In genomic region chr4:169253087-169253675, GRCh38 we compare ENCODE assay signal across 13 cellular contexts. TPM values are rescaled to one million over a fixed set of nuclear protein-coding genes. Genes with fewer than 3 reads are reported as not detected.
A peak's percentile ranks its signal among the peaks of the same experiment; 100 is the strongest.
DNase-seq lines count a peak whose midpoint lies in the region; ATAC-seq and TF ChIP-seq lines count a peak whose summit lies in the region.
"Had no signal": no experiment of that assay in that cellular context is flagged by ENCODE, and none has a peak within 500 bp of the region (broad histone marks: within the 10 kb centered on the region; RNA-seq: fewer than 3 reads in every experiment).

No MANE protein-coding gene starts in this region.

- intact Hi-C loops in colonic mucosa (cut with DNase I): no loop called here
- intact Hi-C loops in adrenal gland (cut with DNase I): no loop called here

- H3K9me3 ChIP-seq in colonic mucosa (no peaks in the 10 kb centered on the region), adrenal gland (replicated peaks in 1 of 3) (no peaks in the 10 kb centered on the region)
- no peaks in the 10 kb centered on the region for H3K9me3 ChIP-seq in CD8-positive, alpha-beta memory T cell (ENCODE audit: low read length)
- H3K9me3 ChIP-seq: prostate gland had no signal

- H3K27me3 Mint-ChIP-seq in CD8-positive, alpha-beta memory T cell: peaks cover 7 to 37% of the 10 kb centered on the region in 2 donors

- H3K27me3 ChIP-seq in colonic mucosa: no peaks in the 10 kb centered on the region
- H3K27me3 ChIP-seq in CD8-positive, alpha-beta memory T cell (ENCODE audit: insufficient read depth, low read length, poor library complexity, severe bottlenecking): no peaks in the 10 kb centered on the region
- no peaks in the 10 kb centered on the region for H3K27me3 ChIP-seq in adrenal gland

- TF ChIP-seq POLR2A in adrenal gland (IDR thresholded peaks at IDR 0.05): no peak

- no peak overlapping the region for H3K9ac ChIP-seq in colonic mucosa (ENCODE audit: low read depth in 2 of 2, low read length in 2 of 2)

- TF ChIP-seq CTCF in colonic mucosa (IDR thresholded peaks at IDR 0.05): no peak
- no peak for TF ChIP-seq CTCF in adrenal gland (IDR thresholded peaks at IDR 0.05)

- H3K27ac ChIP-seq in colonic mucosa (peak overlapping the region; percentile 74), adrenal gland (peak overlapping the region in 1 of 5 donors; percentile 20)
- H3K27ac ChIP-seq in CD8-positive, alpha-beta memory T cell (ENCODE audit: low read depth, low read length): no peak overlapping the region
- H3K27ac ChIP-seq: prostate gland had no signal

- peaks cover 17% of the 10 kb centered on the region for H3K4me1 ChIP-seq in colonic mucosa
- H3K4me1 ChIP-seq in CD8-positive, alpha-beta memory T cell (ENCODE audit: insufficient read depth, low read length): no peaks in the 10 kb centered on the region
- peaks cover 39 to 61% of the 10 kb centered on the region in 2 donors for H3K4me1 ChIP-seq in adrenal gland (replicated peaks in 1 of 2)

- H3K9me3 Mint-ChIP-seq in CD8-positive, alpha-beta memory T cell: no peaks in the 10 kb centered on the region
- H3K9me3 Mint-ChIP-seq: stimulated activated naive CD8-positive, alpha-beta T cell treated with anti-CD3 and anti-CD28 coated beads, Interleukin-15, amount 100 ng/mL, for 72 hours had no signal

- H3K36me3 ChIP-seq in colonic mucosa (no peaks in the 10 kb centered on the region), adrenal gland (replicated peaks in 1 of 2) (no peaks in the 10 kb centered on the region)
- no peaks in the 10 kb centered on the region for H3K36me3 ChIP-seq in CD8-positive, alpha-beta memory T cell (ENCODE audit: insufficient read depth, low read length)
- H3K36me3 ChIP-seq: prostate gland had no signal

- DNase-seq in NCI-H1694 treated with DMSO at 0.1 percent for 48 hours (lab: John Stamatoyannopoulos, UW): peak; percentile 36
- no peak for DNase-seq in colonic mucosa
- peak; percentile 79 for DNase-seq in renal cortical epithelial cell (ENCODE audit: low read depth)
- DNase-seq in epidermal melanocyte (ENCODE audit: insufficient read length, low spot score): no peak
- DNase-seq in CD8-positive, alpha-beta memory T cell: no peak
- DNase-seq in adrenal gland: no peak
- DNase-seq: activated CD4-positive, alpha-beta T cell treated with anti-CD3 and anti-CD28 coated beads for 48 hours; activated effector memory CD4-positive, alpha-beta T cell treated with Interleukin-2 at 50 U/mL for 16 hours; NCI-H526 treated with DMSO at 0.1 percent for 48 hours; stimulated activated CD4-positive, alpha-beta T cell treated with anti-CD3 and anti-CD28 coated beads, Interleukin-4, amount 100 ng/mL, for 1 hour; stimulated activated naive CD8-positive, alpha-beta T cell treated with anti-CD3 and anti-CD28 coated beads, Interleukin-15, amount 100 ng/mL, for 72 hours had no signal

- H3K4me3 ChIP-seq in colonic mucosa (no peak overlapping the region), adrenal gland (no peak overlapping the region)
- no peak overlapping the region for H3K4me3 ChIP-seq in CD8-positive, alpha-beta memory T cell (ENCODE audit: low read length)
- H3K4me3 ChIP-seq: prostate gland had no signal

- no peak overlapping the region for H3K4me3 Mint-ChIP-seq in CD8-positive, alpha-beta memory T cell
- H3K4me3 Mint-ChIP-seq: stimulated activated naive CD8-positive, alpha-beta T cell treated with anti-CD3 and anti-CD28 coated beads, Interleukin-15, amount 100 ng/mL, for 72 hours had no signal

- WGBS in adrenal gland, 4 donors: 64 to 73% (median 67%) methylated on average over 2 of the region's 2 CpGs

- H3K4me1 Mint-ChIP-seq in CD8-positive, alpha-beta memory T cell: no peaks in the 10 kb centered on the region
- H3K4me1 Mint-ChIP-seq: stimulated activated naive CD8-positive, alpha-beta T cell treated with anti-CD3 and anti-CD28 coated beads, Interleukin-15, amount 100 ng/mL, for 72 hours had no signal

- CTCF ChIA-PET in CD8-positive, alpha-beta memory T cell (lab: Charles Lee): no interaction called here

- POLR2A ChIA-PET in CD8-positive, alpha-beta memory T cell (lab: Charles Lee): no interaction called here

- H3K36me3 Mint-ChIP-seq in CD8-positive, alpha-beta memory T cell: no peaks in the 10 kb centered on the region

- peak; percentile 11 for ATAC-seq in GM18873 (IDR thresholded peaks at IDR 0.05; ENCODE audit: low FRiP score, unreplicated experiment)
- ATAC-seq: stimulated activated naive CD8-positive, alpha-beta T cell treated with anti-CD3 and anti-CD28 coated beads, Interleukin-15, amount 100 ng/mL, for 72 hours had no signal

- H3K27ac Mint-ChIP-seq in CD8-positive, alpha-beta memory T cell: no peak overlapping the region
- H3K27ac Mint-ChIP-seq: stimulated activated naive CD8-positive, alpha-beta T cell treated with anti-CD3 and anti-CD28 coated beads, Interleukin-15, amount 100 ng/mL, for 72 hours had no signal

RNA-seq across cellular contexts. Expression of gene SH3RF1, which starts 17.6 kb away (rescaled TPM):
- total RNA-seq in colonic mucosa (10 to 100 TPM; 50.2 to 77.1 TPM), renal cortical epithelial cell (10.2 and 12.7 TPM in 2 replicates), adrenal gland (10 to 100 TPM in 5 of 8 donors, 1 to 10 TPM in 3; 7.0 to 19.3 (median 10.5) TPM)
- total RNA-seq in CD8-positive, alpha-beta memory T cell: 1 to 10 TPM; 1.1 to 1.4 TPM
- polyA plus RNA-seq in CD8-positive, alpha-beta memory T cell: not detected
- 1 to 10 TPM; 1.8 to 5.7 (median 2.2) TPM for polyA plus RNA-seq in adrenal gland

Comparison
In these comparisons a context has a peak if more than half of its experiments do, and no peak if none do; other contexts are left out.
1. DNase-seq: peak in NCI-H1694 treated with DMSO at 0.1 percent for 48 hours (single experiment) and renal cortical epithelial cell (single experiment); none in colonic mucosa (single experiment), epidermal melanocyte (single experiment), CD8-positive, alpha-beta memory T cell (0 of 5) and adrenal gland (0 of 7).